In genomic region chr1:61116421-61116820, GRCh38 we compare ENCODE assay signal across 2 cellular contexts.
TF ChIP-seq lines count a peak whose summit lies in the region.

No MANE protein-coding gene starts in this region.

TF ChIP-seq in IMR-90, 13 proteins besides CTCF, POLR2A, EP300 and RAD21:
- TF ChIP-seq RCOR1 (IDR thresholded peaks at IDR 0.05; ENCODE audit: insufficient replicate concordance, low read length) = no peak
- no peak for TF ChIP-seq RFX5 (IDR thresholded peaks at IDR 0.05; ENCODE audit: low read depth, low read length)
- TF ChIP-seq BHLHE40 (IDR thresholded peaks at IDR 0.05; ENCODE audit: low read depth, low read length) = no peak
- no peak for TF ChIP-seq MAFK (IDR thresholded peaks at IDR 0.05; ENCODE audit: low read depth, low read length)
- TF ChIP-seq CEBPB (IDR thresholded peaks at IDR 0.05; ENCODE audit: low read depth, low read length) = no peak
- TF ChIP-seq, protein P1, sequence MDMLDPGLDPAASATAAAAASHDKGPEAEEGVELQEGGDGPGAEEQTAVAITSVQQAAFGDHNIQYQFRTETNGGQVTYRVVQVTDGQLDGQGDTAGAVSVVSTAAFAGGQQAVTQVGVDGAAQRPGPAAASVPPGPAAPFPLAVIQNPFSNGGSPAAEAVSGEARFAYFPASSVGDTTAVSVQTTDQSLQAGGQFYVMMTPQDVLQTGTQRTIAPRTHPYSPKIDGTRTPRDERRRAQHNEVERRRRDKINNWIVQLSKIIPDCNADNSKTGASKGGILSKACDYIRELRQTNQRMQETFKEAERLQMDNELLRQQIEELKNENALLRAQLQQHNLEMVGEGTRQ (IDR thresholded peaks at IDR 0.05; ENCODE audit: low read depth, low read length) = no peak
- no peak for TF ChIP-seq MAZ (IDR thresholded peaks at IDR 0.05; ENCODE audit: borderline replicate concordance, low read depth, low read length)
- TF ChIP-seq CHD1 (IDR thresholded peaks at IDR 0.05; ENCODE audit: low read depth, low read length) = no peak
- TF ChIP-seq SMC3 (IDR thresholded peaks at IDR 0.05; ENCODE audit: low read depth, low read length) = no peak
TF ChIP-seq in IMR-90: peak in this region for 0.

TF ChIP-seq in GM12878, 131 proteins besides CTCF, POLR2A, EP300 and RAD21:
- TF ChIP-seq SMAD5 (IDR thresholded peaks at IDR 0.05; ENCODE audit: low read depth) (no peak), CUX1 (IDR thresholded peaks at IDR 0.05; ENCODE audit: insufficient replicate concordance, low read depth, low read length) (no peak), CBX3 (IDR thresholded peaks at IDR 0.05; ENCODE audit: borderline replicate concordance, low read depth) (no peak), TCF12 (IDR thresholded peaks at IDR 0.05; ENCODE audit: low read depth, low read length) (no peak)
